19 cellular contexts compared by ENCODE assay signal in the genomic region with DNA sequence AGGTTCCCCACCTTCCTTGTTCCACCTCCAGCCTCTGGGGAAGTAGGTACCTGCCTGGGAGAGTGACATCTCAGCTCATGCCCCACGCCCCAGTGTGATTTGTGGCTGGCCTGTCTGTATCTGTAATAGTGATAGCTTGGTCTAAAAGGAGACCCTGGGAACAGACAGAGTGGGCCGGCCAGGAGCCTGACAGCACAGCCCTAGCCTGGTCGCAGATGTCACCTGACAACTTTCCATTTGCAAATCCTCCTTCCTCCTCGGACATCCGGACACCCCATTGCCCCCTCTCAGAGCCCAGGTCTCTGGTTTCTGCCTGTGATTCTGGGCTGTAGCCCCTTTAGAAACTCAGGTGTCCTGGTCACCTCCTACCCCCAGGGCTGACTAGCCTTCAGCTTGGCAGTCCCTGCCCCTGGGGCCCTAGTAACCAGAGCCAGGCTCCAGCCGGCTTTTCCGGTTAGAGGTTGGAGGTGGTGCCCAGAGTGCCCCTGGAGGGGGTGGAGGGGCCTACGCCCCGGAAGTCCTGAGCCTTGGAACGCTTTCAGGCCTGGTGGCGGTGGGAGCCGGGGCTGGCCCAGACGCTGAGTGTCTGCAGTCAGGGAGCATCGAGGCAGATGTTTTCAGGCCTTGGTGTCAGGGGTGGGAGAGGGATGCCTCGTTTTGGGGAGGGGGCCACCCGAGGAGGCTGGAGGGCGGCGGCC. TPM values are rescaled to one million over a fixed set of nuclear protein-coding genes. Genes with fewer than 3 reads are reported as not detected.
DNase-seq lines count a peak whose midpoint lies in the region; ATAC-seq, FAIRE-seq and TF ChIP-seq lines count a peak whose summit lies in the region.
"Had no signal": no experiment of that assay in that cellular context is flagged by ENCODE, and none has a peak within 500 bp of the region (broad histone marks: within the 10 kb centered on the region; RNA-seq: fewer than 3 reads in every experiment).

No MANE protein-coding gene starts in this region.

- no peak overlapping the region for H3K9ac ChIP-seq in IMR-90 (ENCODE audit: low read depth, low read length)
- H3K9ac ChIP-seq in mucosa of stomach (ENCODE audit: low read length) = peak overlapping the region; percentile 72

- no peak overlapping the region for H3K18ac ChIP-seq in IMR-90 (ENCODE audit: low read depth, low read length)

- TF ChIP-seq CTCF in 22Rv1 (IDR thresholded peaks at IDR 0.05) (no peak), IMR-90 (conservative IDR thresholded peaks at IDR 0.05; ENCODE audit: low read depth, low read length) (no peak), bronchial epithelial cell (IDR thresholded peaks at IDR 0.05; ENCODE audit: insufficient read depth, low read length, severe bottlenecking) (no peak), natural killer cell (IDR thresholded peaks at IDR 0.05) (no peak)

- H3K56ac ChIP-seq in IMR-90 (ENCODE audit: extremely low read depth, insufficient read depth, low read length) = no peak overlapping the region

- BruUV-seq in IMR-90 (replicated peaks; lab: Mats Ljungman, UMichigan) = no TSS peak

- H3K27ac Mint-ChIP-seq in immature natural killer cell = no peak overlapping the region
- H3K27ac Mint-ChIP-seq in natural killer cell = no peak overlapping the region
- H3K27ac Mint-ChIP-seq: activated CD8-positive, alpha-beta T cell treated with anti-CD3 and anti-CD28 coated beads, Interleukin-2, amount 10 ng/mL, durations not matched to agents 7 days and 5 days had no signal

- FAIRE-seq in bronchial epithelial cell (lab: Jason Lieb, UNC) = no peak

- H3K4me3 Mint-ChIP-seq in immature natural killer cell (no peak overlapping the region), natural killer cell (no peak overlapping the region)
- H3K4me3 Mint-ChIP-seq: activated CD8-positive, alpha-beta T cell treated with anti-CD3 and anti-CD28 coated beads, Interleukin-2, amount 10 ng/mL, durations not matched to agents 7 days and 5 days had no signal

- H3K4me1 Mint-ChIP-seq in immature natural killer cell (no peaks in the 10 kb centered on the region), natural killer cell (no peaks in the 10 kb centered on the region)

- no peak for DNase-seq in IMR-90
- DNase-seq in bronchial epithelial cell (ENCODE audit: low read depth) = peak; percentile 40
- no peak for DNase-seq in immature natural killer cell
- DNase-seq in natural killer cell = no peak
- DNase-seq: activated CD8-positive, alpha-beta T cell treated with anti-CD3 and anti-CD28 coated beads, Interleukin-2, amount 10 ng/mL, durations not matched to agents 7 days and 5 days; activated gamma-delta T cell; effector CD4-positive, alpha-beta T cell; foreskin fibroblast; NCI-H1105; NCI-H2227 treated with DMSO at 0.1 percent for 48 hours; stimulated activated CD4-positive, alpha-beta T cell treated with anti-CD3 and anti-CD28 coated beads, Interleukin-2, amount 100 ng/mL, for 24 hours; stimulated activated CD8-positive, alpha-beta memory T cell treated with anti-CD3 and anti-CD28 coated beads, Interleukin-4, amount 100 ng/mL, for 48 hours; uterus had no signal

- 0 out of 2 replicates have a peak overlapping the region, but pooled peaks have one; percentile 8 for H3K27ac ChIP-seq in 22Rv1
- H3K27ac ChIP-seq in IMR-90 (ENCODE audit: insufficient read depth, low read length) = no peak overlapping the region
- H3K27ac ChIP-seq: right atrium auricular region, SK-N-MC, uterus had no signal

- H2BK5ac ChIP-seq in IMR-90 (ENCODE audit: low read depth, low read length, poor library complexity, severe bottlenecking) = no peak overlapping the region

- no peak overlapping the region for H3K23ac ChIP-seq in IMR-90 (ENCODE audit: low read depth, low read length)

- 33% methylated on average over 3 of the region's 18 CpGs; no CpG with 5 or more reads in 1 of the 2 experiments for WGBS in IMR-90 (ENCODE audit: extremely low coverage in 2 of 2, insufficient read length in 1 of 2), 2 experiments

- H3K9me3 ChIP-seq in IMR-90 (ENCODE audit: control insufficient read depth, insufficient read depth, low read length) (no peaks in the 10 kb centered on the region), mucosa of stomach (ENCODE audit: control insufficient read depth, low read length) (no peaks in the 10 kb centered on the region)
- H3K9me3 ChIP-seq: right atrium auricular region, uterus had no signal

- H4K5ac ChIP-seq in IMR-90 (ENCODE audit: low read depth, low read length) = no peak overlapping the region

- H3K9me3 Mint-ChIP-seq in immature natural killer cell = no peaks in the 10 kb centered on the region
- H3K9me3 Mint-ChIP-seq in natural killer cell = no peaks in the 10 kb centered on the region

- no peak overlapping the region for H4K8ac ChIP-seq in IMR-90 (ENCODE audit: low read depth in 2 of 2, low read length in 2 of 2)

- H3K4me3 ChIP-seq in IMR-90 (ENCODE audit: insufficient read depth, low read depth, low read length) (no peak overlapping the region), bronchial epithelial cell (ENCODE audit: low read depth, low read length) (no peak overlapping the region), mucosa of stomach (ENCODE audit: low read length) (no peak overlapping the region)
- H3K4me3 ChIP-seq: right atrium auricular region, SK-N-MC, uterus had no signal

- TF ChIP-seq POLR2A in IMR-90 (IDR thresholded peaks at IDR 0.05; ENCODE audit: low read depth, low read length) = no peak

- POLR2A ChIA-PET in IMR-90 (lab: Charles Lee; ENCODE audit: unreplicated experiment) = interaction anchor here (1.0 kb wide), 1 partner anchor 9 kb away, joined by 4 read pairs; a partner anchor contains a TSS

- intact Hi-C loops in IMR-90 (cut with micrococcal nuclease) (no loop called here), natural killer cell (cut with micrococcal nuclease) (no loop called here)

- TF ChIP-seq RAD21 in IMR-90 (IDR thresholded peaks at IDR 0.05; ENCODE audit: low read length) = no peak

- H2BK15ac ChIP-seq in IMR-90 (ENCODE audit: low read depth, low read length) = no peak overlapping the region

- H2BK20ac ChIP-seq in IMR-90 (ENCODE audit: low read depth, low read length) = no peak overlapping the region

- CTCF ChIA-PET in IMR-90 (lab: Yijun Ruan, JAX) = interaction anchor here (1.1 kb wide), 1 partner anchor 26 kb away, joined by 3 read pairs; no protein-coding TSS in a partner anchor

- peaks cover 5 to 29% of the 10 kb centered on the region in 2 experiments for H3K79me1 ChIP-seq in IMR-90 (ENCODE audit: low read depth in 1 of 2, low read length in 2 of 2)

- H3K27me3 ChIP-seq in IMR-90 (ENCODE audit: control insufficient read depth, insufficient read depth, low read length) = no peaks in the 10 kb centered on the region
- no peaks in the 10 kb centered on the region for H3K27me3 ChIP-seq in bronchial epithelial cell (ENCODE audit: control insufficient read depth, insufficient read depth, low read length)
- H3K27me3 ChIP-seq in mucosa of stomach (ENCODE audit: control insufficient read depth, insufficient read depth, low read length) = no peaks in the 10 kb centered on the region
- H3K27me3 ChIP-seq: right atrium auricular region, uterus had no signal

- H3K4me1 ChIP-seq in IMR-90 (ENCODE audit: control insufficient read depth, insufficient read depth, low read length) (0 out of 2 replicates have a peak, but pooled peaks cover 2% of the 10 kb centered on the region), mucosa of stomach (ENCODE audit: control insufficient read depth, insufficient read depth, low read length) (peaks cover 14% of the 10 kb centered on the region)
- H3K4me1 ChIP-seq: right atrium auricular region, uterus had no signal

- H3K9me1 ChIP-seq in IMR-90 (ENCODE audit: insufficient read depth, low read length) = 0 out of 2 replicates have a peak, but pooled peaks cover 4% of the 10 kb centered on the region

- dilution Hi-C loops in IMR-90 (cut with HindIII; ENCODE audit: low sequenced_read_pairs, unreplicated experiment) = no loop called here

- no peaks in the 10 kb centered on the region for H3K36me3 Mint-ChIP-seq in immature natural killer cell
- no peaks in the 10 kb centered on the region for H3K36me3 Mint-ChIP-seq in natural killer cell

- no peak for ATAC-seq in IMR-90 (ENCODE audit: low read depth)
- no peak for ATAC-seq in HG03139 (IDR thresholded peaks at IDR 0.05; ENCODE audit: unreplicated experiment)
- no peak for ATAC-seq in natural killer cell
- no peak for ATAC-seq in GM19324 (IDR thresholded peaks at IDR 0.05; ENCODE audit: low FRiP score, unreplicated experiment)
- ATAC-seq: activated CD8-positive, alpha-beta T cell treated with anti-CD3 and anti-CD28 coated beads, Interleukin-2, amount 10 ng/mL, durations not matched to agents 7 days and 5 days had no signal

- in situ Hi-C loops in IMR-90 (cut with MboI; ENCODE audit: low sequenced_read_pairs) = no loop called here

- no peak overlapping the region for H3K14ac ChIP-seq in IMR-90 (replicated peaks; ENCODE audit: low read depth, low read length)

- H3K4me2 ChIP-seq in IMR-90 (ENCODE audit: low read depth, low read length) = no peak overlapping the region

- H3K27me3 Mint-ChIP-seq in immature natural killer cell (ENCODE audit: low read depth in 3 of 3) = peaks cover 0 to 3% (median 1%) of the 10 kb centered on the region in 3 donors
- H3K27me3 Mint-ChIP-seq in natural killer cell (ENCODE audit: low read depth in 2 of 2) = peaks cover 0 to 5% of the 10 kb centered on the region in 2 donors

- no peak overlapping the region for H4K91ac ChIP-seq in IMR-90 (ENCODE audit: insufficient read depth, low read depth, low read length)

- H3K4ac ChIP-seq in IMR-90 (ENCODE audit: low read depth, low read length) = no peak overlapping the region

- H2BK120ac ChIP-seq in IMR-90 (ENCODE audit: low read depth, low read length) = no peak overlapping the region

- H3K36me3 ChIP-seq in IMR-90 (ENCODE audit: control insufficient read depth, insufficient read depth, low read length) = peaks cover 13% of the 10 kb centered on the region
- peaks cover 3% of the 10 kb centered on the region for H3K36me3 ChIP-seq in bronchial epithelial cell (ENCODE audit: control insufficient read depth, insufficient read depth, low read length)
- no peaks in the 10 kb centered on the region for H3K36me3 ChIP-seq in mucosa of stomach (ENCODE audit: control insufficient read depth, insufficient read depth, low read length)
- H3K36me3 ChIP-seq: right atrium auricular region, uterus had no signal

- no peak overlapping the region for H2AK5ac ChIP-seq in IMR-90 (ENCODE audit: low read depth, low read length)

- H2AFZ ChIP-seq in IMR-90 (replicated peaks; ENCODE audit: low read length, poor library complexity) = no peak overlapping the region

- peak overlapping the region; percentile 42 for H2AK9ac ChIP-seq in IMR-90 (replicated peaks; ENCODE audit: low read depth, low read length, poor library complexity)

- H4K20me1 ChIP-seq in IMR-90 (ENCODE audit: insufficient read depth, low read length) = no peaks in the 10 kb centered on the region

RNA-seq across cellular contexts. Expression of a gene that starts 6.5 kb away (rescaled TPM):
- total RNA-seq in IMR-90 (2012; rRNA removed) (6.9 and 7.2 TPM in 2 replicates), bronchial epithelial cell (7.6 and 13.2 TPM in 2 replicates), natural killer cell (not detected)
- polyA plus RNA-seq in IMR-90 (2012; rRNA removed) (6.4 and 6.9 TPM in 2 replicates), immature natural killer cell (not detected)
- polyA plus RNA-seq in IMR-90 (2012; cell fraction: cytosol; rRNA removed) = 4.1 and 5.4 TPM in 2 replicates
- polyA plus RNA-seq in IMR-90 (2012; cell fraction: nucleus; rRNA removed; ENCODE audit: low replicate concordance) = 4.1 and 7.1 TPM in 2 replicates
- total RNA-seq: activated CD8-positive, alpha-beta T cell treated with anti-CD3 and anti-CD28 coated beads, Interleukin-2, amount 10 ng/mL, durations not matched to agents 7 days and 5 days had no signal

RNA-seq across cellular contexts. Expression of a gene that starts 8.9 kb away (rescaled TPM):
- total RNA-seq in IMR-90 (2012; rRNA removed) (3.9 and 4.1 TPM in 2 replicates), bronchial epithelial cell (10.0 and 11.9 TPM in 2 replicates), natural killer cell (100 to 1,000 TPM; 131 to 218 (median 159) TPM)
- polyA plus RNA-seq in IMR-90 (2012; rRNA removed) (15.6 TPM in 2 replicates), immature natural killer cell (1 to 10 TPM; 2.0 to 4.4 (median 2.7) TPM)
- 4.4 and 11.5 TPM in 2 replicates for polyA plus RNA-seq in IMR-90 (2012; cell fraction: cytosol; rRNA removed)
- polyA plus RNA-seq in IMR-90 (2012; cell fraction: nucleus; rRNA removed; ENCODE audit: low replicate concordance) = 49.0 and 68.0 TPM in 2 replicates

RNA-seq across cellular contexts. Expression of a gene that starts 19.9 kb away (rescaled TPM):
- total RNA-seq in IMR-90 (2012; rRNA removed) = not detected in 2 replicates
- 0.94 and 2.2 TPM in 2 replicates for polyA plus RNA-seq in IMR-90 (2012; rRNA removed)
- 3.5 and 4.4 TPM in 2 replicates for polyA plus RNA-seq in IMR-90 (2012; cell fraction: cytosol; rRNA removed)
- polyA plus RNA-seq in IMR-90 (2012; cell fraction: nucleus; rRNA removed; ENCODE audit: low replicate concordance) = 1.9 and 3.1 TPM in 2 replicates
- total RNA-seq in bronchial epithelial cell = 1.8 and 1.9 TPM in 2 replicates
- under 1 TPM in 1 of 3 donors, not detected in 2; 0.86 TPM for polyA plus RNA-seq in immature natural killer cell
- total RNA-seq in natural killer cell = 1 to 10 TPM; 3.5 to 4.6 (median 4.4) TPM

RNA-seq across cellular contexts. Expression of a gene that starts 20.6 kb away (rescaled TPM):
- not detected in 2 replicates for total RNA-seq in IMR-90 (2012; rRNA removed)
- 0.02 and 0.06 TPM in 2 replicates for polyA plus RNA-seq in IMR-90 (2012; rRNA removed)
- 0.05 and 0.21 TPM in 2 replicates for polyA plus RNA-seq in IMR-90 (2012; cell fraction: cytosol; rRNA removed)
- 0.09 and 0.29 TPM in 2 replicates for polyA plus RNA-seq in IMR-90 (2012; cell fraction: nucleus; rRNA removed; ENCODE audit: low replicate concordance)
- 0.13 TPM in 1 of 2 replicates, not detected in the other for total RNA-seq in bronchial epithelial cell
- polyA plus RNA-seq in immature natural killer cell = not detected
- under 1 TPM; 0.11 to 0.13 (median 0.12) TPM for total RNA-seq in natural killer cell
- total RNA-seq: right atrium auricular region had no signal

RNA-seq across cellular contexts. Expression of a gene that starts 25.4 kb away (rescaled TPM):
- 12.5 TPM in 2 replicates for total RNA-seq in IMR-90 (2012; rRNA removed)
- polyA plus RNA-seq in IMR-90 (2012; rRNA removed) = 29.2 and 34.9 TPM in 2 replicates
- polyA plus RNA-seq in IMR-90 (2012; cell fraction: cytosol; rRNA removed) = 25.5 and 35.6 TPM in 2 replicates
- 14.1 and 27.5 TPM in 2 replicates for polyA plus RNA-seq in IMR-90 (2012; cell fraction: nucleus; rRNA removed; ENCODE audit: low replicate concordance)
- 13.4 and 15.9 TPM in 2 replicates for total RNA-seq in bronchial epithelial cell
- polyA plus RNA-seq in immature natural killer cell = 10 to 100 TPM; 15.6 to 31.1 (median 17.0) TPM
- total RNA-seq in natural killer cell = 10 to 100 TPM; 22.1 to 32.4 (median 27.1) TPM

Comparison
In these comparisons a context has a peak if more than half of its experiments do, and no peak if none do; other contexts are left out.
1. RNA of a gene that starts 8.9 kb away (total RNA-seq): 131 to 218 TPM in natural killer cell; 10.0 to 11.9 TPM in bronchial epithelial cell and 3.9 to 4.1 TPM in IMR-90; every median in the first group is over 10 times any median in the second.